39 cellular contexts compared by ENCODE assay signal in the genomic region with DNA sequence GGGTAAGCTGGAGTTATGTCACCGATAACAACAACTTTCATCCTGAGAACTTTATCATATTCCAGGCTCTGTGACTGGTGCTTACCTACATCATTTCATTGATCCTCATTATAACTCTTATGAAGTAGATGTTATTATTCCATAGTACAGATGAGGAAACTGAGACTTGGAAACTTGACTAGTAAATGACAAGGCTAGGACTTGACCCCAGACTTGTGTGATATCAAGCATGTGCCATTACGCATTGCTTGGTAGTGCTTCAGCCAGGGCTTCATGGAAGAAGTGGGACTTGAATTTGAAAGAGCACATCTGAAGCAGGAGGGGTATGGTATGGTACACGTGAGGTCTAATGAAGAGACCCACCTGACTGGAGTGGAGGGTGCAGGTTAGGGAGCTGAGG. TPM values are rescaled to one million over a fixed set of nuclear protein-coding genes. Genes with fewer than 3 reads are reported as not detected.
"Had no signal": no experiment of that assay in that cellular context is flagged by ENCODE, and none has a peak within 500 bp of the region (broad histone marks: within the 10 kb centered on the region; RNA-seq: fewer than 3 reads in every experiment).

No MANE protein-coding gene starts in this region.

- H3K27me3 Mint-ChIP-seq: activated naive CD4-positive, alpha-beta T cell treated with anti-CD3 and anti-CD28 coated beads, Interleukin-2, amount 10 ng/mL, durations not matched to agents 7 days and 5 days; activated naive CD4-positive, alpha-beta T cell treated with anti-CD3 and anti-CD28 coated beads, Interleukin-2, amount 50 U/mL, for 24 hours; activated naive CD8-positive, alpha-beta T cell; activated naive CD8-positive, alpha-beta T cell treated with anti-CD3 and anti-CD28 coated beads for 36 hours; activated naive CD8-positive, alpha-beta T cell treated with anti-CD3 and anti-CD28 coated beads, Interleukin-2, amount 10 ng/mL, durations not matched to agents 7 days and 5 days; activated naive CD8-positive, alpha-beta T cell treated with anti-CD3 and anti-CD28 coated beads, Interleukin-2, amount 50 U/mL, for 24 hours; activated T-cell treated with anti-CD3 and anti-CD28 coated beads, Interleukin-2, amount 50 U/mL, for 24 hours; activated T-helper 17 cell treated with anti-CD3 and anti-CD28 coated beads, Interleukin-2, amount 50 U/mL, for 72 hours; brain; central memory CD8-positive, alpha-beta T cell had no signal

- ATAC-seq: activated naive CD4-positive, alpha-beta T cell treated with anti-CD3 and anti-CD28 coated beads, Interleukin-2, amount 50 U/mL, for 72 hours; activated naive CD8-positive, alpha-beta T cell treated with anti-CD3 and anti-CD28 coated beads, Interleukin-2, amount 50 U/mL, for 24 hours; activated T-cell treated with anti-CD3 and anti-CD28 coated beads, Interleukin-2, amount 50 U/mL, for 4 hours; activated T-cell treated with anti-CD3 and anti-CD28 coated beads, Interleukin-2, amount 50 U/mL, for 72 hours; activated T-helper 17 cell treated with anti-CD3 and anti-CD28 coated beads, Interleukin-2, amount 50 U/mL, for 72 hours; body of pancreas had no signal

- H3K9me3 Mint-ChIP-seq: activated naive CD4-positive, alpha-beta T cell treated with anti-CD3 and anti-CD28 coated beads for 36 hours; activated naive CD4-positive, alpha-beta T cell treated with anti-CD3 and anti-CD28 coated beads, Interleukin-2, amount 10 ng/mL, durations not matched to agents 7 days and 5 days; activated naive CD4-positive, alpha-beta T cell treated with anti-CD3 and anti-CD28 coated beads, Interleukin-2, amount 50 U/mL, for 24 hours; activated naive CD4-positive, alpha-beta T cell treated with anti-CD3 and anti-CD28 coated beads, Interleukin-2, amount 50 U/mL, for 72 hours; activated naive CD8-positive, alpha-beta T cell treated with anti-CD3 and anti-CD28 coated beads for 36 hours; activated naive CD8-positive, alpha-beta T cell treated with anti-CD3 and anti-CD28 coated beads, Interleukin-2, amount 10 ng/mL, durations not matched to agents 7 days and 5 days; activated naive CD8-positive, alpha-beta T cell treated with anti-CD3 and anti-CD28 coated beads, Interleukin-2, amount 50 U/mL, for 24 hours; activated T-cell treated with anti-CD3 and anti-CD28 coated beads, Interleukin-2, amount 50 U/mL, for 24 hours; activated T-cell treated with anti-CD3 and anti-CD28 coated beads, Interleukin-2, amount 50 U/mL, for 4 hours; activated T-cell treated with anti-CD3 and anti-CD28 coated beads, Interleukin-2, amount 50 U/mL, for 72 hours; activated T-helper 1 cell treated with anti-CD3 and anti-CD28 coated beads, Interleukin-12 subunit alpha, Interleukin-12 subunit beta, Interleukin-2, Interleukin-4 antibody, amounts not matched to agents 30 ng/mL and 10 ng/mL and 1 ng/mL, durations not matched to agents 14 hours and 24 hours and 36 hours; activated T-helper 17 cell treated with anti-CD3 and anti-CD28 coated beads, Interleukin-2, amount 50 U/mL, for 72 hours; activated T-helper 2 cell treated with anti-CD3 and anti-CD28 coated beads, Interferon-gamma antibody, Interleukin-2, Interleukin-4, amounts not matched to agents 10 μg/mL and 5 μg/mL and 100 μg/mL, durations not matched to agents 14 hours and 24 hours and 36 hours; brain; central memory CD8-positive, alpha-beta T cell had no signal

- H3K36me3 Mint-ChIP-seq: activated naive CD4-positive, alpha-beta T cell treated with anti-CD3 and anti-CD28 coated beads, Interleukin-2, amount 50 U/mL, for 72 hours; activated naive CD8-positive, alpha-beta T cell treated with anti-CD3 and anti-CD28 coated beads for 36 hours; activated naive CD8-positive, alpha-beta T cell treated with anti-CD3 and anti-CD28 coated beads, Interleukin-2, amount 10 ng/mL, durations not matched to agents 7 days and 5 days had no signal

- H3K9me3 ChIP-seq: adrenal gland, ascending aorta, body of pancreas, breast epithelium had no signal

- FAIRE-seq: astrocyte, colon had no signal

- H3K4me3 ChIP-seq: adrenal gland, ascending aorta, body of pancreas, breast epithelium, cardiac muscle cell had no signal

- H3K4me1 ChIP-seq: adrenal gland, breast epithelium had no signal

- H3K27ac ChIP-seq: adrenal gland, ascending aorta, body of pancreas, brain microvascular endothelial cell, breast epithelium, cardiac muscle cell had no signal

- DNase-seq: activated effector memory CD4-positive, alpha-beta T cell treated with anti-CD3 and anti-CD28 coated beads, Interleukin-2, amount 50 U/mL, for 16 hours; activated effector memory CD4-positive, alpha-beta T cell treated with Interleukin-2 at 50 U/mL for 16 hours; activated gamma-delta T cell; activated gamma-delta T cell treated with Interleukin-2 at 50 U/mL for 16 hours; activated naive CD4-positive, alpha-beta T cell; activated naive CD4-positive, alpha-beta T cell treated with anti-CD3 and anti-CD28 coated beads for 36 hours; activated naive CD4-positive, alpha-beta T cell treated with anti-CD3 and anti-CD28 coated beads, Interleukin-2, amount 10 ng/mL, durations not matched to agents 7 days and 5 days; activated naive CD4-positive, alpha-beta T cell treated with anti-CD3 and anti-CD28 coated beads, Interleukin-2, amount 50 U/mL, for 16 hours; activated naive CD4-positive, alpha-beta T cell treated with Interleukin-2 at 50 U/mL for 16 hours; activated naive CD8-positive, alpha-beta T cell treated with anti-CD3 and anti-CD28 coated beads for 36 hours; activated naive CD8-positive, alpha-beta T cell treated with anti-CD3 and anti-CD28 coated beads, Interleukin-2, amount 10 ng/mL, durations not matched to agents 7 days and 5 days; activated naive CD8-positive, alpha-beta T cell treated with anti-CD3 and anti-CD28 coated beads, Interleukin-2, amount 50 U/mL, for 24 hours; activated T-cell treated with anti-CD3 and anti-CD28 coated beads, Interleukin-2, amount 50 U/mL, for 24 hours; activated T-cell treated with anti-CD3 and anti-CD28 coated beads, Interleukin-2, amount 50 U/mL, for 4 hours; activated T-cell treated with anti-CD3 and anti-CD28 coated beads, Interleukin-2, amount 50 U/mL, for 48 hours; activated T-cell treated with anti-CD3 and anti-CD28 coated beads, Interleukin-2, amount 50 U/mL, for 72 hours; adrenal gland; amniotic stem cell; amygdala; anterior cingulate cortex; aorta; body of pancreas; brain microvascular endothelial cell; caudate nucleus; central memory CD4-positive, alpha-beta T cell; cerebellar nuclear complex had no signal

- H3K27me3 ChIP-seq: adrenal gland, ascending aorta, body of pancreas, brain microvascular endothelial cell, breast epithelium, cardiac muscle cell had no signal

- H3K4me3 Mint-ChIP-seq: activated naive CD4-positive, alpha-beta T cell treated with anti-CD3 and anti-CD28 coated beads for 36 hours; activated naive CD4-positive, alpha-beta T cell treated with anti-CD3 and anti-CD28 coated beads, Interleukin-2, amount 10 ng/mL, durations not matched to agents 7 days and 5 days; activated naive CD4-positive, alpha-beta T cell treated with anti-CD3 and anti-CD28 coated beads, Interleukin-2, amount 50 U/mL, for 24 hours; activated naive CD8-positive, alpha-beta T cell; activated naive CD8-positive, alpha-beta T cell treated with anti-CD3 and anti-CD28 coated beads for 36 hours; activated naive CD8-positive, alpha-beta T cell treated with anti-CD3 and anti-CD28 coated beads, Interleukin-2, amount 10 ng/mL, durations not matched to agents 7 days and 5 days; activated naive CD8-positive, alpha-beta T cell treated with anti-CD3 and anti-CD28 coated beads, Interleukin-2, amount 50 U/mL, for 24 hours; activated T-cell treated with anti-CD3 and anti-CD28 coated beads, Interleukin-2, amount 50 U/mL, for 24 hours; activated T-cell treated with anti-CD3 and anti-CD28 coated beads, Interleukin-2, amount 50 U/mL, for 4 hours; activated T-cell treated with anti-CD3 and anti-CD28 coated beads, Interleukin-2, amount 50 U/mL, for 72 hours; activated T-helper 1 cell treated with anti-CD3 and anti-CD28 coated beads, Interleukin-12 subunit alpha, Interleukin-12 subunit beta, Interleukin-2, Interleukin-4 antibody, amounts not matched to agents 30 ng/mL and 10 ng/mL and 1 ng/mL, durations not matched to agents 14 hours and 24 hours and 36 hours; activated T-helper 17 cell treated with anti-CD3 and anti-CD28 coated beads, Interleukin-2, amount 50 U/mL, for 72 hours; brain; central memory CD8-positive, alpha-beta T cell had no signal

- H3K36me3 ChIP-seq: breast epithelium had no signal

- H3K4me1 Mint-ChIP-seq: activated naive CD4-positive, alpha-beta T cell treated with anti-CD3 and anti-CD28 coated beads, Interleukin-2, amount 10 ng/mL, durations not matched to agents 7 days and 5 days; activated naive CD4-positive, alpha-beta T cell treated with anti-CD3 and anti-CD28 coated beads, Interleukin-2, amount 50 U/mL, for 24 hours; activated naive CD8-positive, alpha-beta T cell treated with anti-CD3 and anti-CD28 coated beads, Interleukin-2, amount 10 ng/mL, durations not matched to agents 7 days and 5 days; activated T-helper 17 cell treated with anti-CD3 and anti-CD28 coated beads, Interleukin-2, amount 50 U/mL, for 72 hours; brain; central memory CD8-positive, alpha-beta T cell had no signal

- H3K27ac Mint-ChIP-seq: activated naive CD4-positive, alpha-beta T cell treated with anti-CD3 and anti-CD28 coated beads for 36 hours; activated naive CD4-positive, alpha-beta T cell treated with anti-CD3 and anti-CD28 coated beads, Interleukin-2, amount 10 ng/mL, durations not matched to agents 7 days and 5 days; activated naive CD4-positive, alpha-beta T cell treated with anti-CD3 and anti-CD28 coated beads, Interleukin-2, amount 50 U/mL, for 24 hours; activated naive CD8-positive, alpha-beta T cell; activated naive CD8-positive, alpha-beta T cell treated with anti-CD3 and anti-CD28 coated beads for 36 hours; activated naive CD8-positive, alpha-beta T cell treated with anti-CD3 and anti-CD28 coated beads, Interleukin-2, amount 10 ng/mL, durations not matched to agents 7 days and 5 days; activated naive CD8-positive, alpha-beta T cell treated with anti-CD3 and anti-CD28 coated beads, Interleukin-2, amount 50 U/mL, for 24 hours; activated T-cell treated with anti-CD3 and anti-CD28 coated beads, Interleukin-2, amount 50 U/mL, for 24 hours; activated T-cell treated with anti-CD3 and anti-CD28 coated beads, Interleukin-2, amount 50 U/mL, for 72 hours; activated T-helper 1 cell treated with anti-CD3 and anti-CD28 coated beads, Interleukin-12 subunit alpha, Interleukin-12 subunit beta, Interleukin-2, Interleukin-4 antibody, amounts not matched to agents 30 ng/mL and 10 ng/mL and 1 ng/mL, durations not matched to agents 14 hours and 24 hours and 36 hours; activated T-helper 17 cell treated with anti-CD3 and anti-CD28 coated beads, Interleukin-2, amount 50 U/mL, for 72 hours; activated T-helper 2 cell treated with anti-CD3 and anti-CD28 coated beads, Interferon-gamma antibody, Interleukin-2, Interleukin-4, amounts not matched to agents 10 μg/mL and 5 μg/mL and 100 μg/mL, durations not matched to agents 14 hours and 24 hours and 36 hours had no signal

RNA-seq across cellular contexts. Expression of a gene that starts 39.8 kb away (rescaled TPM):
- total RNA-seq: ascending aorta had no signal
